In the genomic region with DNA sequence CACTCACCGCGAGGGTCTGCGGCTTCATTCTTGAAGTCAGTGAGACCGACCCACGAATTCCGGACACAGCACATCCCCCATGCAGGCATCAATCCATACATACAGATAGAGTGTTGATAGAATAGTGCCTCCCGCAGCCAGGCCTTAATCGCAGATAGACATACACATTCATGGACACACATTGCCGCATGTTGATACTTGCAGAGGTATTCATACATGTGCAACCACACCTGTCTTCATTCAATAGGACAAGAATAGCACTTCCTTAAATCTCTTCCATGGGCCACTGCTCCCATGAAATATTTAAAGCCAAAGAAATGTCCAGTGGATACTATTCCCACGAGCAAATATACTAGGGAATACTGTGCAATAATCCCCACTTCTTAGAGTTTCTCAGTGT, we compare ENCODE assay signal across 30 cellular contexts.
"Had no signal": no experiment of that assay in that cellular context is flagged by ENCODE, and none has a peak within 500 bp of the region (broad histone marks: within the 10 kb centered on the region; RNA-seq: fewer than 3 reads in every experiment).

No MANE protein-coding gene starts in this region.

- H3K36me3 ChIP-seq: ascending aorta, breast epithelium, SJCRH30, WERI-Rb-1 had no signal

- DNase-seq: activated CD4-positive, alpha-beta memory T cell treated with anti-CD3 and anti-CD28 coated beads, Interleukin-2, amount 10 ng/mL, durations not matched to agents 7 days and 5 days; activated CD4-positive, alpha-beta T cell treated with anti-CD3 and anti-CD28 coated beads for 1 hour; activated CD4-positive, alpha-beta T cell treated with anti-CD3 and anti-CD28 coated beads for 48 hours; activated CD4-positive, CD25-positive, alpha-beta regulatory T cell; activated gamma-delta T cell; activated naive CD4-positive, alpha-beta T cell treated with Interleukin-2 at 50 U/mL for 16 hours; activated naive CD8-positive, alpha-beta T cell treated with anti-CD3 and anti-CD28 coated beads, Interleukin-2, amount 10 ng/mL, durations not matched to agents 7 days and 5 days; activated T-cell treated with anti-CD3 and anti-CD28 coated beads, Interleukin-2, amount 50 U/mL, for 1 hour; amygdala; body of pancreas; caudate nucleus; cerebellar nuclear complex; MM.1S; MV-4-11; NCI-H1092; NCI-H1417 treated with DMSO at 0.1 percent for 48 hours; NCI-H187 treated with DMSO at 0.1 percent for 48 hours; NCI-H2081; NCI-H226; NCI-H446 treated with DMSO at 0.1 percent for 48 hours; NCI-H524; NK-92 treated with Interleukin-12 subunit alpha and Interleukin-12 subunit beta, amount 100 ng/mL, for 24 hours; SHP77; SJCRH30; T1000; WERI-Rb-1 had no signal

- H3K9me3 ChIP-seq: ascending aorta, body of pancreas, breast epithelium, SJCRH30 had no signal

- H3K9ac ChIP-seq: KMS-11 had no signal

- H3K27ac ChIP-seq: ascending aorta, body of pancreas, breast epithelium, KMS-11, SJCRH30, SK-N-MC, WERI-Rb-1 had no signal

- ATAC-seq: body of pancreas had no signal

- H3K4me3 ChIP-seq: ascending aorta, body of pancreas, breast epithelium, SJCRH30, SK-N-MC had no signal

- H3K4me1 ChIP-seq: ascending aorta, body of pancreas, breast epithelium, SJCRH30 had no signal

- H3K27me3 ChIP-seq: ascending aorta, body of pancreas, breast epithelium, SJCRH30 had no signal

- H3K4me2 ChIP-seq: KMS-11 had no signal
